In genomic region chr4:89024051-89024675, GRCh38 we compare ENCODE assay signal across 8 cellular contexts. TPM values are rescaled to one million over a fixed set of nuclear protein-coding genes. Genes with fewer than 3 reads are reported as not detected.
DNase-seq lines count a peak whose midpoint lies in the region; ATAC-seq and TF ChIP-seq lines count a peak whose summit lies in the region.

No MANE protein-coding gene starts in this region.

- H4K20me1 ChIP-seq in DND-41 (ENCODE audit: insufficient read depth, low read length) = no peaks in the 10 kb centered on the region

- H3K4me2 ChIP-seq in DND-41 (ENCODE audit: insufficient read depth, low read length) = no peak overlapping the region

- H3K4me3 ChIP-seq in DND-41 (ENCODE audit: low read depth in 1 of 2, low read length in 2 of 2) (no peak overlapping the region), fibroblast of villous mesenchyme (ENCODE audit: low read depth, low read length) (no peak overlapping the region), aorta (ENCODE audit: low read length in 2 of 2) (no peak overlapping the region)

- TF ChIP-seq CTCF in DND-41 (IDR thresholded peaks at IDR 0.05; ENCODE audit: borderline replicate concordance, extremely low read depth, low read length, poor library complexity, severe bottlenecking) (peak; percentile 84), fibroblast of villous mesenchyme (IDR thresholded peaks at IDR 0.05; ENCODE audit: insufficient read depth, low read depth, low read length) (peak; percentile 81)

- H2AFZ ChIP-seq in DND-41 (ENCODE audit: low read depth, low read length) = no peak overlapping the region

- H3K36me3 ChIP-seq in DND-41 (ENCODE audit: insufficient read depth, low read length) = no peaks in the 10 kb centered on the region
- H3K36me3 ChIP-seq in aorta (ENCODE audit: control insufficient read depth in 1 of 2, insufficient read depth in 2 of 2, low read length in 1 of 2) = peaks cover 2 to 3% of the 10 kb centered on the region in 2 donors

- no peak overlapping the region for H3K27ac ChIP-seq in DND-41 (ENCODE audit: low read length)
- no peak overlapping the region for H3K27ac ChIP-seq in aorta (ENCODE audit: low read depth in 1 of 2, low read length in 2 of 2)

- no peaks in the 10 kb centered on the region for H3K9me3 ChIP-seq in DND-41 (ENCODE audit: insufficient read depth, low read length, severe bottlenecking)
- H3K9me3 ChIP-seq in aorta (ENCODE audit: control insufficient read depth, low read length) = no peaks in the 10 kb centered on the region

- 11 to 18% methylated on average over 4 of the region's 4 CpGs for WGBS in aorta, 2 donors

- DNase-seq in DND-41 (peak; percentile 56), NCI-H774 (lab: John Stamatoyannopoulos, UW) (peak; percentile 8), fibroblast of villous mesenchyme (ENCODE audit: low read depth) (peak; percentile 84), occipital lobe (lab: John Stamatoyannopoulos, UW) (peak; percentile 15), aorta (no peak)
- peak; percentile 37 for DNase-seq in activated CD8-positive, alpha-beta memory T cell treated with anti-CD3 and anti-CD28 coated beads, Interleukin-2, amount 50 U/mL, for 4 hours

- H3K27me3 ChIP-seq in DND-41 (ENCODE audit: insufficient read depth, low read length, poor library complexity) (no peaks in the 10 kb centered on the region), aorta (ENCODE audit: control insufficient read depth in 1 of 2, insufficient read depth in 2 of 2, low read length in 1 of 2) (no peaks in the 10 kb centered on the region)

- H3K9ac ChIP-seq in DND-41 (ENCODE audit: low read depth, low read length) = no peak overlapping the region

- no peaks in the 10 kb centered on the region for H3K79me2 ChIP-seq in DND-41 (ENCODE audit: insufficient read depth, low read length)

- intact Hi-C loops in aorta (cut with DNase I) = loop anchor here (5.0 to 10.0 kb wide), 6 partner anchors 199 to 499 kb away; partner anchors contain the start of gene PYURF (in 1 of the 2)

- H3K4me1 ChIP-seq in DND-41 (ENCODE audit: insufficient read depth, low read length) (no peaks in the 10 kb centered on the region), aorta (ENCODE audit: control insufficient read depth in 1 of 2, insufficient read depth in 2 of 2, low read length in 2 of 2) (peaks cover 0 to 3% of the 10 kb centered on the region in 2 donors)

- ATAC-seq in DND-41 (ENCODE audit: insufficient read depth, low read depth) (peak; percentile 99), GM21360 (IDR thresholded peaks at IDR 0.05; ENCODE audit: unreplicated experiment) (peak; percentile 91), HG03571 (IDR thresholded peaks at IDR 0.05; ENCODE audit: unreplicated experiment) (peak; percentile 96), aorta (ENCODE audit: low FRiP score) (peak; percentile 95)

RNA-seq across cellular contexts. Expression of gene FAM13A, which starts 32.8 kb away (rescaled TPM):
- total RNA-seq in fibroblast of villous mesenchyme (16.1 and 34.1 TPM in 2 replicates), occipital lobe (79.9 TPM), aorta (10 to 100 TPM; 27.8 to 60.3 TPM)
- 10 to 100 TPM in 1 of 2 donors, 1 to 10 TPM in 1; 9.0 to 19.3 TPM for polyA plus RNA-seq in aorta

Comparison
In these comparisons a context has a peak if more than half of its experiments do, and no peak if none do; other contexts are left out.
1. DNase-seq: peak in DND-41 (single experiment), NCI-H774 (single experiment), activated CD8-positive, alpha-beta memory T cell treated with anti-CD3 and anti-CD28 coated beads, Interleukin-2, amount 50 U/mL, for 4 hours (single experiment), fibroblast of villous mesenchyme (single experiment) and occipital lobe (single experiment); none in aorta (0 of 2).
2. Peak in every context shown above with its lines, with median percentiles within 50 percentile points of each other: ATAC-seq.